In genomic region chr5:66818935-66819328, GRCh38 we compare ENCODE assay signal across 18 cellular contexts.
DNase-seq lines count a peak whose midpoint lies in the region; ATAC-seq, FAIRE-seq and TF ChIP-seq lines count a peak whose summit lies in the region.
"Had no signal": no experiment of that assay in that cellular context is flagged by ENCODE, and none has a peak within 500 bp of the region (broad histone marks: within the 10 kb centered on the region; RNA-seq: fewer than 3 reads in every experiment).

No MANE protein-coding gene starts in this region.

- no peak for TF ChIP-seq EP300 in HepG2 (IDR thresholded peaks at IDR 0.05; ENCODE audit: low read depth in 2 of 2, low read length in 2 of 2)
- no peak for TF ChIP-seq EP300 in HepG2 (CRISPR knock-in tag; IDR thresholded peaks at IDR 0.05; ENCODE audit: borderline replicate concordance)

- H3K4me3 Mint-ChIP-seq in T-helper 2 cell treated with Interferon-gamma antibody and Interleukin-4, amounts not matched to agents 5 μg/mL and 100 μg/mL, for 36 hours, result no peak overlapping the region
- H3K4me3 Mint-ChIP-seq: CD14-positive monocyte, H9 had no signal

- FAIRE-seq in HepG2 (lab: Jason Lieb, UNC), result no peak
- FAIRE-seq in frontal cortex (lab: Jason Lieb, UNC), result no peak
- FAIRE-seq: RCC 7860 had no signal

- peaks cover 21% of the 10 kb centered on the region for H3K27me3 Mint-ChIP-seq in T-helper 2 cell treated with Interferon-gamma antibody and Interleukin-4, amounts not matched to agents 5 μg/mL and 100 μg/mL, for 36 hours (ENCODE audit: low read depth)

- no peak for TF ChIP-seq RAD21 in HepG2 (CRISPR knock-in tag; IDR thresholded peaks at IDR 0.05)

- in situ Hi-C loops in HepG2 (cut with HindIII; ENCODE audit: extremely low pct_ligation_motif_present, low pct_unique_long_range_greater_than_20kb), result no loop called here

- CTCF ChIA-PET in HepG2 (lab: Yijun Ruan, JAX; ENCODE audit: low intra/inter-chr PET ratio, low total read pairs), result no interaction called here

- H3K9ac ChIP-seq in HepG2 (ENCODE audit: insufficient read depth, low read depth, low read length), result no peak overlapping the region
- H3K9ac ChIP-seq: KMS-11 had no signal

- H3K4me1 Mint-ChIP-seq in T-helper 2 cell treated with Interferon-gamma antibody and Interleukin-4, amounts not matched to agents 5 μg/mL and 100 μg/mL, for 36 hours (ENCODE audit: low read depth), result peaks cover 30% of the 10 kb centered on the region

- DNase-seq in NCI-H1105 treated with DMSO at 0.1 percent for 48 hours (lab: John Stamatoyannopoulos, UW) (peak; percentile 12), NCI-H1105 (lab: John Stamatoyannopoulos, UW) (no peak), right lobe of liver (no peak), HepG2 (ENCODE audit: low spot score) (no peak), left ventricle myocardium inferior (no peak), frontal cortex (ENCODE audit: low spot score in 2 of 2) (no peak)
- DNase-seq in T-helper 2 cell treated with Interferon-gamma antibody and Interleukin-4, amounts not matched to agents 5 μg/mL and 100 μg/mL, for 36 hours (ENCODE audit: low spot score), result no peak
- no peak for DNase-seq in stimulated activated CD4-positive, alpha-beta T cell treated with anti-CD3 and anti-CD28 coated beads, Interleukin-12 subunit alpha, Interleukin-12 subunit beta, amount 100 ng/mL, for 4 hours
- DNase-seq: AML-193, GDM1, H9, NCI-H2107, SIG-M5 had no signal

- H3K27ac ChIP-seq in right lobe of liver (no peak overlapping the region), HepG2 (ENCODE audit: extremely low read length, insufficient read depth, low read length) (no peak overlapping the region), left ventricle myocardium inferior (replicated peaks) (peak overlapping the region; percentile 73)
- H3K27ac ChIP-seq: 22Rv1, KMS-11 had no signal

- no peaks in the 10 kb centered on the region for H3K9me3 ChIP-seq in right lobe of liver
- H3K9me3 ChIP-seq in HepG2 (ENCODE audit: low read length), result no peaks in the 10 kb centered on the region
- no peaks in the 10 kb centered on the region for H3K9me3 ChIP-seq in left ventricle myocardium inferior (replicated peaks)

- no peak overlapping the region for H3K4me2 ChIP-seq in HepG2 (ENCODE audit: low read depth, low read length)
- H3K4me2 ChIP-seq: KMS-11 had no signal

- no peaks in the 10 kb centered on the region for H3K79me2 ChIP-seq in HepG2 (ENCODE audit: insufficient read depth, low read length)

- no peaks in the 10 kb centered on the region for H4K20me1 ChIP-seq in HepG2 (ENCODE audit: insufficient read depth, low read length)

- no peaks in the 10 kb centered on the region for H3K9me3 Mint-ChIP-seq in T-helper 2 cell treated with Interferon-gamma antibody and Interleukin-4, amounts not matched to agents 5 μg/mL and 100 μg/mL, for 36 hours
- H3K9me3 Mint-ChIP-seq: CD14-positive monocyte, H9 had no signal

- TF ChIP-seq POLR2A in right lobe of liver (IDR thresholded peaks at IDR 0.05) (no peak), HepG2 (IDR thresholded peaks at IDR 0.05; ENCODE audit: insufficient read depth in 1 of 2, low read depth in 2 of 2, low read length in 2 of 2) (no peak)

- H3K27me3 ChIP-seq in right lobe of liver, result no peaks in the 10 kb centered on the region
- H3K27me3 ChIP-seq in HepG2 (ENCODE audit: control insufficient read depth in 1 of 2, insufficient read depth in 2 of 2, low read length in 2 of 2), result peaks cover 0 to 5% of the 10 kb centered on the region in 2 experiments; a peak in 1 of 5 replicates
- no peaks in the 10 kb centered on the region for H3K27me3 ChIP-seq in left ventricle myocardium inferior (ENCODE audit: low read depth)

- H3K4me1 ChIP-seq in right lobe of liver (peaks cover 0 to 16% (median 7%) of the 10 kb centered on the region in 4 donors), HepG2 (ENCODE audit: insufficient read depth, low read length) (no peaks in the 10 kb centered on the region), left ventricle myocardium inferior (peaks cover 30% of the 10 kb centered on the region)

- peaks cover 1% of the 10 kb centered on the region for H3K36me3 Mint-ChIP-seq in T-helper 2 cell treated with Interferon-gamma antibody and Interleukin-4, amounts not matched to agents 5 μg/mL and 100 μg/mL, for 36 hours (ENCODE audit: low read depth)
- H3K36me3 Mint-ChIP-seq: CD14-positive monocyte had no signal

- POLR2A ChIA-PET in HepG2 (lab: Yijun Ruan, JAX), result no interaction called here

- ATAC-seq in right lobe of liver (peak; percentile 81 to 86 (median 82)), HepG2 (no peak)
- ATAC-seq: SK-N-SH treated with all-trans-retinoic acid at 6 μM for 48 hours had no signal

- no peak overlapping the region for H3K4me3 ChIP-seq in right lobe of liver
- no peak overlapping the region for H3K4me3 ChIP-seq in HepG2 (replicated peaks in 1 of 3; ENCODE audit: insufficient read depth in 1 of 3, low read depth in 2 of 3, low read length in 3 of 3)
- H3K4me3 ChIP-seq in left ventricle myocardium inferior, result no peak overlapping the region

- BruUV-seq in HepG2 (replicated peaks; lab: Mats Ljungman, UMichigan), result no TSS peak

- H3K36me3 ChIP-seq in right lobe of liver, result no peaks in the 10 kb centered on the region
- no peaks in the 10 kb centered on the region for H3K36me3 ChIP-seq in HepG2 (replicated peaks in 1 of 2; ENCODE audit: control insufficient read depth in 1 of 2, insufficient read depth in 2 of 2, low read length in 2 of 2)
- H3K36me3 ChIP-seq in left ventricle myocardium inferior, result no peaks in the 10 kb centered on the region

- TF ChIP-seq CTCF in right lobe of liver (IDR thresholded peaks at IDR 0.05) (no peak), HepG2 (CRISPR knock-in tag; IDR thresholded peaks at IDR 0.05) (no peak), left ventricle myocardium inferior (IDR thresholded peaks at IDR 0.05; ENCODE audit: borderline replicate concordance) (no peak)

- no peak overlapping the region for H2AFZ ChIP-seq in HepG2 (ENCODE audit: low read length)

- intact Hi-C loops in right lobe of liver (cut with DNase I), result no loop called here
- intact Hi-C loops in HepG2 (cut with micrococcal nuclease; ENCODE audit: unreplicated experiment), result no loop called here
- intact Hi-C loops in left ventricle myocardium inferior (cut with micrococcal nuclease), result loop anchor here (10.0 kb wide), 2 partner anchors 46 to 156 kb away; no protein-coding TSS in a partner anchor

- H3K27ac Mint-ChIP-seq in T-helper 2 cell treated with Interferon-gamma antibody and Interleukin-4, amounts not matched to agents 5 μg/mL and 100 μg/mL, for 36 hours, result no peak overlapping the region
- H3K27ac Mint-ChIP-seq: CD14-positive monocyte, H9 had no signal

- 40% methylated on average over 4 of the region's 4 CpGs for WGBS in right lobe of liver (ENCODE audit: insufficient coverage, low coverage, low lambda C conversion rate, missing lambda C conversion rate)
- WGBS in HepG2 (ENCODE audit: low lambda C conversion rate), result 3% methylated on average over 4 of the region's 4 CpGs

TF ChIP-seq in HepG2, 621 proteins besides CTCF, POLR2A, EP300 and RAD21:
- no peak for TF ChIP-seq POLR2AphosphoS5 (IDR thresholded peaks at IDR 0.05; ENCODE audit: low read depth, low read length)
- TF ChIP-seq REXO4 (CRISPR knock-in tag; IDR thresholded peaks at IDR 0.05; ENCODE audit: borderline replicate concordance), result no peak
- TF ChIP-seq PHF8 (CRISPR knock-in tag; IDR thresholded peaks at IDR 0.05), result no peak
- TF ChIP-seq ZNF7 (CRISPR knock-in tag; IDR thresholded peaks at IDR 0.05), result no peak
